ENCODE assay signal across 1 cellular context in the genomic region with DNA sequence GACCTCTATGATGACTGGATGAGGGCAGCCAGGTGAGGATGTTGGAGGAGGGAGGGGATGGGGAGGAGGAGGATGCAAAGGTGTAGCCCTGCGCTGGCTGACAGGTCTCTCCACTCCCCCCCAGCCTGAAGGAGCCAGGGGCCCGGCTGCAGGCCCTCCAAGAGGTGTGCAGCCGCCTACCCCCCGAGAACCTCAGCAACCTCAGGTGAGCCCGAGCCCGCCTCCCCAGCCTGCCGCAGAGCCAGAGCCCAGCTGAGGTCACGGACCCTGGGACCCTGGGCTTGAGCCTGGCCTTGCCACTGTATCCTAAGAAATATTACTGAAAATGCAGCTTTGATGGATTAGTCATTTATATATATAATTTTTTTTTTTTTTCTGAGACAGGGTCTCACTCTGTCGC.
TF ChIP-seq lines count a peak whose summit lies in the region.

No MANE protein-coding gene starts in this region.

TF ChIP-seq in HCT116, 20 proteins besides CTCF, POLR2A, EP300 and RAD21 (continued from another document):
- TF ChIP-seq POLR2AphosphoS5 (IDR thresholded peaks at IDR 0.05; ENCODE audit: low read depth, low read length) = no peak
- TF ChIP-seq EZH2phosphoT487 (IDR thresholded peaks at IDR 0.05; ENCODE audit: borderline replicate concordance) = no peak
- no peak for TF ChIP-seq CBX3 (IDR thresholded peaks at IDR 0.05; ENCODE audit: low read depth)
- no peak for TF ChIP-seq EGR1 (IDR thresholded peaks at IDR 0.05; ENCODE audit: low read depth)
- TF ChIP-seq ZNF274 (IDR thresholded peaks at IDR 0.05; ENCODE audit: low read depth, low read length) = no peak
- TF ChIP-seq ATF3 (IDR thresholded peaks at IDR 0.05) = no peak
- no peak for TF ChIP-seq EZH2 (IDR thresholded peaks at IDR 0.05)
- TF ChIP-seq ELF1 (IDR thresholded peaks at IDR 0.05; ENCODE audit: borderline replicate concordance, low read depth) = no peak
- TF ChIP-seq, protein P1, sequence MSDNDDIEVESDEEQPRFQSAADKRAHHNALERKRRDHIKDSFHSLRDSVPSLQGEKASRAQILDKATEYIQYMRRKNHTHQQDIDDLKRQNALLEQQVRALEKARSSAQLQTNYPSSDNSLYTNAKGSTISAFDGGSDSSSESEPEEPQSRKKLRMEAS (IDR thresholded peaks at IDR 0.05) = no peak
TF ChIP-seq in HCT116: peak in this region for 0.
